ENCODE assay signal across 17 cellular contexts in the genomic region with DNA sequence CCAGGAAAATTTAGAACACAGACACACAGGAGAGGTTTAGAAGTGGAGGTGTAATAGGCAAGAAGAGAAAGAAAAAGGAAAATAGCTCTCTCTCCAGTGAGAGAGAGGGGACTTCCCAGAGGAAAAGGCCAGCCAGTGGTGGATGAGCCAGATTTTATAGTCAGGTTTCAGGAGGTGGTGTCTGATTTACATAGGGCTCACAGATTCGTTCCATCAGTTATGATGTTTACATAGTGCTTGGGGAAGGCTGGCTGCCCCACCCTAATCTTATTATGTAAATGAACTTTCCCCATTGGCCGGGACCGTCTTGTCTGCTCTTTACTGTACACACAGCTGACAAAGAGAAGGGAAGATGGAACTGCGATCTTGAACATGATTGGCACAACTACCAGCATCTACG.
DNase-seq lines count a peak whose midpoint lies in the region; ATAC-seq and TF ChIP-seq lines count a peak whose summit lies in the region.
"Had no signal": no experiment of that assay in that cellular context is flagged by ENCODE, and none has a peak within 500 bp of the region (broad histone marks: within the 10 kb centered on the region; RNA-seq: fewer than 3 reads in every experiment).

No MANE protein-coding gene starts in this region.

- no peaks in the 10 kb centered on the region for H3K27me3 Mint-ChIP-seq in endodermal cell (ENCODE audit: insufficient read depth)
- H3K27me3 Mint-ChIP-seq: activated CD4-positive, alpha-beta T cell treated with anti-CD3 and anti-CD28 coated beads, Interleukin-2, amount 10 ng/mL, durations not matched to agents 7 days and 5 days; activated naive CD4-positive, alpha-beta T cell treated with anti-CD3 and anti-CD28 coated beads, Interleukin-2, amount 10 ng/mL, durations not matched to agents 7 days and 5 days; dendritic cell treated with granulocyte-macrophage colony-stimulating factor and Interleukin-4, amounts not matched to agents 40 ng/mL and 50 ng/mL, for 4 days had no signal

- H3K36me3 ChIP-seq in HUES6 (ENCODE audit: control insufficient read depth, insufficient read depth, low read length) (no peaks in the 10 kb centered on the region), endodermal cell (ENCODE audit: control insufficient read depth, insufficient read depth, low read length) (peaks cover 3% of the 10 kb centered on the region)
- H3K36me3 ChIP-seq: esophagus muscularis mucosa had no signal

- no peaks in the 10 kb centered on the region for H3K36me3 Mint-ChIP-seq in endodermal cell (ENCODE audit: low read depth)
- H3K36me3 Mint-ChIP-seq: activated naive CD4-positive, alpha-beta T cell treated with anti-CD3 and anti-CD28 coated beads, Interleukin-2, amount 10 ng/mL, durations not matched to agents 7 days and 5 days; CD8-positive, alpha-beta T cell had no signal

- no peak overlapping the region for H3K4me3 Mint-ChIP-seq in endodermal cell
- H3K4me3 Mint-ChIP-seq: activated CD4-positive, alpha-beta T cell treated with anti-CD3 and anti-CD28 coated beads, Interleukin-2, amount 10 ng/mL, durations not matched to agents 7 days and 5 days; activated naive CD4-positive, alpha-beta T cell treated with anti-CD3 and anti-CD28 coated beads, Interleukin-2, amount 10 ng/mL, durations not matched to agents 7 days and 5 days; CD8-positive, alpha-beta T cell; dendritic cell treated with granulocyte-macrophage colony-stimulating factor and Interleukin-4, amounts not matched to agents 40 ng/mL and 50 ng/mL, for 4 days; nephron progenitor cell had no signal

- ATAC-seq in GM18498 (IDR thresholded peaks at IDR 0.05; ENCODE audit: unreplicated experiment), result no peak
- ATAC-seq: CD8-positive, alpha-beta T cell had no signal

- H3K9me3 ChIP-seq in HUES6 (ENCODE audit: control insufficient read depth, insufficient read depth, low read depth, low read length), result peaks cover 16% of the 10 kb centered on the region
- peaks cover 31% of the 10 kb centered on the region for H3K9me3 ChIP-seq in endodermal cell (ENCODE audit: control insufficient read depth, low read length)

- DNase-seq in A172 (ENCODE audit: low spot score) (peak; percentile 75), NCI-H748 (lab: John Stamatoyannopoulos, UW; ENCODE audit: unreplicated experiment) (peak; percentile 77), endodermal cell (peak; percentile 49), NCI-H774 (lab: John Stamatoyannopoulos, UW) (no peak), activated gamma-delta T cell treated with Interleukin-2 at 50 U/mL for 16 hours (no peak)
- no peak for DNase-seq in stimulated activated CD4-positive, alpha-beta T cell treated with anti-CD3 and anti-CD28 coated beads, Interleukin-4, amount 100 ng/mL, for 4 hours
- DNase-seq: activated CD4-positive, alpha-beta T cell treated with anti-CD3 and anti-CD28 coated beads, Interleukin-2, amount 10 ng/mL, durations not matched to agents 7 days and 5 days; activated naive CD4-positive, alpha-beta T cell treated with anti-CD3 and anti-CD28 coated beads, Interleukin-2, amount 10 ng/mL, durations not matched to agents 7 days and 5 days; CD8-positive, alpha-beta T cell; H7; nephron progenitor cell; stimulated activated naive CD4-positive, alpha-beta T cell treated with Interleukin-2 at 50 U/mL for 16 hours; T1000 had no signal

- no peak overlapping the region for H3K4me3 ChIP-seq in HUES6 (ENCODE audit: low read depth, low read length)
- H3K4me3 ChIP-seq in endodermal cell (ENCODE audit: low read length), result peak overlapping the region; percentile 23
- H3K4me3 ChIP-seq: esophagus muscularis mucosa had no signal

- no peak for TF ChIP-seq CTCF in endodermal cell (conservative IDR thresholded peaks at IDR 0.05)

- 64 to 76% methylated on average over 3 to 5 of the region's 5 CpGs for WGBS in endodermal cell (ENCODE audit: insufficient coverage in 1 of 2, insufficient read length in 1 of 2), 2 experiments

- H3K27ac Mint-ChIP-seq in endodermal cell, result no peak overlapping the region
- H3K27ac Mint-ChIP-seq: activated CD4-positive, alpha-beta T cell treated with anti-CD3 and anti-CD28 coated beads, Interleukin-2, amount 10 ng/mL, durations not matched to agents 7 days and 5 days; activated naive CD4-positive, alpha-beta T cell treated with anti-CD3 and anti-CD28 coated beads, Interleukin-2, amount 10 ng/mL, durations not matched to agents 7 days and 5 days; CD8-positive, alpha-beta T cell; dendritic cell treated with granulocyte-macrophage colony-stimulating factor and Interleukin-4, amounts not matched to agents 40 ng/mL and 50 ng/mL, for 4 days; nephron progenitor cell had no signal

- H3K4me1 ChIP-seq in HUES6 (ENCODE audit: control insufficient read depth, insufficient read depth, low read length), result peaks cover 28% of the 10 kb centered on the region
- no peaks in the 10 kb centered on the region for H3K4me1 ChIP-seq in endodermal cell (ENCODE audit: control insufficient read depth, insufficient read depth, low read length)
- H3K4me1 ChIP-seq: esophagus muscularis mucosa had no signal

- peaks cover 18% of the 10 kb centered on the region for H3K4me1 Mint-ChIP-seq in endodermal cell
- H3K4me1 Mint-ChIP-seq: activated CD4-positive, alpha-beta T cell treated with anti-CD3 and anti-CD28 coated beads, Interleukin-2, amount 10 ng/mL, durations not matched to agents 7 days and 5 days; activated naive CD4-positive, alpha-beta T cell treated with anti-CD3 and anti-CD28 coated beads, Interleukin-2, amount 10 ng/mL, durations not matched to agents 7 days and 5 days; nephron progenitor cell had no signal

- H3K9ac ChIP-seq in HUES6 (ENCODE audit: low read length) (no peak overlapping the region), endodermal cell (ENCODE audit: extremely low read depth, low read length, poor library complexity, severe bottlenecking) (no peak overlapping the region)

- H3K27me3 ChIP-seq in HUES6 (ENCODE audit: control insufficient read depth, insufficient read depth, low read length), result no peaks in the 10 kb centered on the region
- H3K27me3 ChIP-seq in endodermal cell (ENCODE audit: control insufficient read depth, insufficient read depth, low read length, poor library complexity, severe bottlenecking), result no peaks in the 10 kb centered on the region
- H3K27me3 ChIP-seq: esophagus muscularis mucosa had no signal

- H3K27ac ChIP-seq in HUES6 (ENCODE audit: low read depth, low read length), result peak overlapping the region; percentile 92; the same call in 1 of the 2 replicates
- H3K27ac ChIP-seq in endodermal cell (ENCODE audit: low read depth, low read length), result no peak overlapping the region
- H3K27ac ChIP-seq: esophagus muscularis mucosa had no signal

- peaks cover 12% of the 10 kb centered on the region for H3K9me3 Mint-ChIP-seq in endodermal cell

Comparison
In these comparisons a context has a peak if more than half of its experiments do, and no peak if none do; other contexts are left out.
1. DNase-seq: peak in A172 (single experiment), NCI-H748 (single experiment) and endodermal cell (single experiment); none in NCI-H774 (single experiment), stimulated activated CD4-positive, alpha-beta T cell treated with anti-CD3 and anti-CD28 coated beads, Interleukin-4, amount 100 ng/mL, for 4 hours (0 of 2) and activated gamma-delta T cell treated with Interleukin-2 at 50 U/mL for 16 hours (single experiment).